Comparison of ENCODE assay signal across 8 cellular contexts in the genomic region with DNA sequence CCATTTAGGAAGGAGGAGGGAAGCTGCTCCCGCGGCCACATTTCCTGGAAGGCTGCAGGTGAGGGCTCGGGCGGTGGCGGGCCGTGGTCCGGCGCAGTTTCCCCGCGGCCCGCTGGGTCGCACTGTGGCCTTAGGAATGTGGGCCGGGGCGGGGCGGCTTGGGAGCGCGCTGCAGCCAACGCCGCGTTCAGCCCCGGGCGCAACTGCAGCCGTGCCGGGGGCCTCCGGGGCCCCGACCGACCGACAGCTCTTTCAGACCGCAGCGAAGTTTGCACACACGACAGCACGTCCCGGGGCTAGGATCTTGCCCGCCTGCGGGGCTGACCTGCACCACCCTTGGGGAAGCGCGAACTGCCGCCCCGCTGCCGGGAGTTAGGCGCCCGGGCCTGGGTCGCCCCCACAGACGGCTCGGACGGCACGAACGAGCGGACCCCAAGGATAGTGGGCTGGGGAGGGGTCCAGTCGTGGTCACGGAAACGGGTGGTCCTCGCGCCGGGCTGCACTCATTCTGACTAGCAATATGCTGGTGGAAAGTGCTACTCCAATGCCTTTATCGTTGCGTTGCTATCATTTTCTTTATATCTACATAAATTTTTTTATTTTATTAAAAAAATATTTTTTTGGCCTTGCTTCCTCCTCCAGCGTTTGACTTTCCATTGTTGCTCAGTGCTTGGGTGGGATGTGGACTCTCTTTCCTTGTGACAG.
A peak's percentile ranks its signal among the peaks of the same experiment; 100 is the strongest.
DNase-seq lines count a peak whose midpoint lies in the region; ATAC-seq and TF ChIP-seq lines count a peak whose summit lies in the region.

No MANE protein-coding gene starts in this region.

- H3K9ac ChIP-seq in BLaER1 treated with 17β-estradiol and CSF1 and Interleukin-3, amounts not matched to agents 10 nM and 100 nM = peak overlapping the region in 10 of 11 experiments; percentile 39 to 67 (median 62); a peak in 16 of 22 replicates

- H3K4me3 ChIP-seq in BLaER1 treated with 17β-estradiol and CSF1 and Interleukin-3, amounts not matched to agents 10 nM and 100 nM = peak overlapping the region; percentile 48 to 72 (median 59)
- H3K4me3 ChIP-seq in PC-9 = peak overlapping the region; percentile 76
- peak overlapping the region; percentile 51 for H3K4me3 ChIP-seq in fibroblast of mammary gland (ENCODE audit: control insufficient read depth, low read depth, low read length)

- H3K9me3 Mint-ChIP-seq in HFFc6 = no peaks in the 10 kb centered on the region
- H3K9me3 Mint-ChIP-seq in activated T-helper 1 cell treated with anti-CD3 and anti-CD28 coated beads, Interleukin-12 subunit alpha, Interleukin-12 subunit beta, Interleukin-2, Interleukin-4 antibody, amounts not matched to agents 30 ng/mL and 10 ng/mL and 1 ng/mL, durations not matched to agents 14 hours and 24 hours and 36 hours = peaks cover 5% of the 10 kb centered on the region

- TF ChIP-seq CTCF in HFFc6 (IDR thresholded peaks at IDR 0.05) = peak; percentile 87
- peak; percentile 98 for TF ChIP-seq CTCF in PC-9 (conservative IDR thresholded peaks at IDR 0.05)
- TF ChIP-seq CTCF in fibroblast of mammary gland (conservative IDR thresholded peaks at IDR 0.05; ENCODE audit: control insufficient read depth, insufficient read depth, low read depth, low read length) = peak; percentile 51

- no TSS peak for BruUV-seq in PC-9 (replicated peaks; lab: Mats Ljungman, UMichigan)

- H3K4me2 ChIP-seq in BLaER1 treated with 17β-estradiol and CSF1 and Interleukin-3, amounts not matched to agents 10 nM and 100 nM = peak overlapping the region; percentile 81 to 97 (median 94)
- H3K4me2 ChIP-seq in PC-9 = peak overlapping the region; percentile 87

- no peak overlapping the region for H3K27ac ChIP-seq in BLaER1 treated with 17β-estradiol and CSF1 and Interleukin-3, amounts not matched to agents 10 nM and 100 nM
- H3K27ac ChIP-seq in PC-9 = no peak overlapping the region

- no peaks in the 10 kb centered on the region for H3K79me2 ChIP-seq in PC-9 (ENCODE audit: low read depth)

- intact Hi-C loops in PC-9 (cut with micrococcal nuclease; ENCODE audit: unreplicated experiment) = loop anchor here (1.0 to 5.0 kb wide), 13 partner anchors 37 to 1086 kb away; a partner anchor contains a TSS
- intact Hi-C loops in activated T-helper 1 cell treated with anti-CD3 and anti-CD28 coated beads, Interleukin-12 subunit alpha, Interleukin-12 subunit beta, Interleukin-2, Interleukin-4 antibody, amounts not matched to agents 30 ng/mL and 10 ng/mL and 1 ng/mL, durations not matched to agents 14 hours and 24 hours and 36 hours (cut with micrococcal nuclease) = loop anchor here (1.0 to 5.0 kb wide), 4 partner anchors 54 to 540 kb away; no protein-coding TSS in a partner anchor

- peaks cover 1% of the 10 kb centered on the region; the same call in 1 of the 2 replicates for H3K27me3 Mint-ChIP-seq in HFFc6 (ENCODE audit: insufficient read depth)
- peaks cover 18% of the 10 kb centered on the region for H3K27me3 Mint-ChIP-seq in activated T-helper 1 cell treated with anti-CD3 and anti-CD28 coated beads, Interleukin-12 subunit alpha, Interleukin-12 subunit beta, Interleukin-2, Interleukin-4 antibody, amounts not matched to agents 30 ng/mL and 10 ng/mL and 1 ng/mL, durations not matched to agents 14 hours and 24 hours and 36 hours (ENCODE audit: insufficient read depth)

- no peaks in the 10 kb centered on the region for H3K36me3 Mint-ChIP-seq in HFFc6 (ENCODE audit: low read depth)
- no peaks in the 10 kb centered on the region for H3K36me3 Mint-ChIP-seq in activated T-helper 1 cell treated with anti-CD3 and anti-CD28 coated beads, Interleukin-12 subunit alpha, Interleukin-12 subunit beta, Interleukin-2, Interleukin-4 antibody, amounts not matched to agents 30 ng/mL and 10 ng/mL and 1 ng/mL, durations not matched to agents 14 hours and 24 hours and 36 hours (ENCODE audit: low read depth)

- 0 out of 22 replicates have a peak, but pooled peaks cover 0 to 5% (median 0%) of the 10 kb centered on the region in 11 experiments for H4K20me1 ChIP-seq in BLaER1 treated with 17β-estradiol and CSF1 and Interleukin-3, amounts not matched to agents 10 nM and 100 nM
- no peaks in the 10 kb centered on the region for H4K20me1 ChIP-seq in PC-9 (ENCODE audit: insufficient read depth)

- H3K4me1 Mint-ChIP-seq in HFFc6 (ENCODE audit: low read depth) = peaks cover 32% of the 10 kb centered on the region
- no peaks in the 10 kb centered on the region for H3K4me1 Mint-ChIP-seq in activated T-helper 1 cell treated with anti-CD3 and anti-CD28 coated beads, Interleukin-12 subunit alpha, Interleukin-12 subunit beta, Interleukin-2, Interleukin-4 antibody, amounts not matched to agents 30 ng/mL and 10 ng/mL and 1 ng/mL, durations not matched to agents 14 hours and 24 hours and 36 hours (ENCODE audit: low read depth)

- H3K9me2 ChIP-seq in PC-9 (ENCODE audit: insufficient read depth) = no peaks in the 10 kb centered on the region

- POLR2A ChIA-PET in PC-9 (lab: Charles Lee; ENCODE audit: unreplicated experiment) = interaction anchor here (0.6 to 0.7 kb wide), 3 partner anchors 257 to 296 kb away, joined by 3 to 5 read pairs (median 3); no protein-coding TSS in a partner anchor

- H3K36me3 ChIP-seq in BLaER1 treated with 17β-estradiol and CSF1 and Interleukin-3, amounts not matched to agents 10 nM and 100 nM = no peaks in the 10 kb centered on the region
- no peaks in the 10 kb centered on the region for H3K36me3 ChIP-seq in PC-9 (ENCODE audit: low read depth)

- peaks cover 9% of the 10 kb centered on the region; the same call in 1 of the 2 replicates for H3F3A ChIP-seq in PC-9 (ENCODE audit: insufficient read depth, low read depth)

- peaks cover 0 to 10% (median 0%) of the 10 kb centered on the region in 11 experiments; a peak in 1 of 22 replicates for H3K9me3 ChIP-seq in BLaER1 treated with 17β-estradiol and CSF1 and Interleukin-3, amounts not matched to agents 10 nM and 100 nM (replicated peaks in 1 of 11)
- H3K9me3 ChIP-seq in PC-9 (ENCODE audit: insufficient read depth, low read depth) = no peaks in the 10 kb centered on the region; the same call in 1 of the 2 replicates

- H3K4me3 Mint-ChIP-seq in HFFc6 = peak overlapping the region; percentile 86
- peak overlapping the region; percentile 70 for H3K4me3 Mint-ChIP-seq in activated T-helper 1 cell treated with anti-CD3 and anti-CD28 coated beads, Interleukin-12 subunit alpha, Interleukin-12 subunit beta, Interleukin-2, Interleukin-4 antibody, amounts not matched to agents 30 ng/mL and 10 ng/mL and 1 ng/mL, durations not matched to agents 14 hours and 24 hours and 36 hours

- peaks cover 22 to 29% (median 23%) of the 10 kb centered on the region in 11 experiments for H3K27me3 ChIP-seq in BLaER1 treated with 17β-estradiol and CSF1 and Interleukin-3, amounts not matched to agents 10 nM and 100 nM
- no peaks in the 10 kb centered on the region for H3K27me3 ChIP-seq in PC-9 (ENCODE audit: insufficient read depth, low read depth)

- no peak overlapping the region for H3K27ac Mint-ChIP-seq in HFFc6
- H3K27ac Mint-ChIP-seq in activated T-helper 1 cell treated with anti-CD3 and anti-CD28 coated beads, Interleukin-12 subunit alpha, Interleukin-12 subunit beta, Interleukin-2, Interleukin-4 antibody, amounts not matched to agents 30 ng/mL and 10 ng/mL and 1 ng/mL, durations not matched to agents 14 hours and 24 hours and 36 hours = no peak overlapping the region

- DNase-seq in HFFc6 (peak; percentile 42), PC-9 (peak; percentile 75 to 98), fibroblast of mammary gland (ENCODE audit: low read depth) (peak; percentile 26), myocyte (ENCODE audit: low read depth) (peak; percentile 75)
- DNase-seq in activated T-helper 1 cell treated with anti-CD3 and anti-CD28 coated beads, Interleukin-12 subunit alpha, Interleukin-12 subunit beta, Interleukin-2, Interleukin-4 antibody, amounts not matched to agents 30 ng/mL and 10 ng/mL and 1 ng/mL, durations not matched to agents 14 hours and 24 hours and 36 hours (ENCODE audit: low spot score) = peak; percentile 50
- DNase-seq in stimulated activated CD8-positive, alpha-beta memory T cell treated with anti-CD3 and anti-CD28 coated beads, Interleukin-4, amount 100 ng/mL, for 48 hours = peak; percentile 73

- CTCF ChIA-PET in PC-9 (lab: Charles Lee) = interaction anchor here (0.5 to 2.9 kb wide), 17 partner anchors 36 to 1097 kb away, joined by 3 to 59 read pairs (median 5); no protein-coding TSS in a partner anchor

- ATAC-seq in GM19463 (IDR thresholded peaks at IDR 0.05; ENCODE audit: unreplicated experiment) = no peak

- H2AFZ ChIP-seq in PC-9 = peak overlapping the region; percentile 97

- H3K4me1 ChIP-seq in BLaER1 treated with 17β-estradiol and CSF1 and Interleukin-3, amounts not matched to agents 10 nM and 100 nM = peaks cover 0 to 10% (median 4%) of the 10 kb centered on the region in 10 experiments; a peak in 10 of 20 replicates
- peaks cover 17% of the 10 kb centered on the region for H3K4me1 ChIP-seq in PC-9 (replicated peaks; ENCODE audit: insufficient read depth)

Comparison
In these comparisons a context has a peak if more than half of its experiments do, and no peak if none do; other contexts are left out.
1. DNase-seq: peak in every context shown above with its lines; median percentile 86 in PC-9; 75 in myocyte; 73 in stimulated activated CD8-positive, alpha-beta memory T cell treated with anti-CD3 and anti-CD28 coated beads, Interleukin-4, amount 100 ng/mL, for 48 hours; 50 in activated T-helper 1 cell treated with anti-CD3 and anti-CD28 coated beads, Interleukin-12 subunit alpha, Interleukin-12 subunit beta, Interleukin-2, Interleukin-4 antibody, amounts not matched to agents 30 ng/mL and 10 ng/mL and 1 ng/mL, durations not matched to agents 14 hours and 24 hours and 36 hours; 42 in HFFc6; 26 in fibroblast of mammary gland.